ENCODE assay signal across 1 cellular context in the genomic region with DNA sequence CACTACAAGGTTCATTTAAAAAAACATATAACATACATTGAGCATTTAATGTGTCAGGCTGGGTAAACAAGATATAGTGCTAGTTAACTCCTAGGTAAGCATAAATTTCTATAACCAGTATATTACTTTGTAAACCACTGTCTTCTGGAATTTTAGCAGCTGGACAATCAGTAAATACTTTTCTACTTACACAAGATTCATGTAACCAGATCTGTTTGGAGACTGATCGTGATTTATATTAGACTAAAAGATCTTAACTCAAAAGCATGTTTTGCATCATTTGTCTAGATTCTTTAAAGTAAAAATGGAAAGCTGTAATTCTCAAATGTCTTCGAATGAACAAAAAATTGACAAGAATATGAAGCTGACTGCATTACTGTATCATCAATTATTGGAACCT.
TF ChIP-seq lines count a peak whose summit lies in the region.

No MANE protein-coding gene starts in this region.

TF ChIP-seq in A549, 52 proteins besides CTCF, POLR2A, EP300 and RAD21 (continued from another document):
- TF ChIP-seq, protein P1, sequence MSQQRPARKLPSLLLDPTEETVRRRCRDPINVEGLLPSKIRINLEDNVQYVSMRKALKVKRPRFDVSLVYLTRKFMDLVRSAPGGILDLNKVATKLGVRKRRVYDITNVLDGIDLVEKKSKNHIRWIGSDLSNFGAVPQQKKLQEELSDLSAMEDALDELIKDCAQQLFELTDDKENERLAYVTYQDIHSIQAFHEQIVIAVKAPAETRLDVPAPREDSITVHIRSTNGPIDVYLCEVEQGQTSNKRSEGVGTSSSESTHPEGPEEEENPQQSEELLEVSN (IDR thresholded peaks at IDR 0.05; ENCODE audit: borderline replicate concordance, low read depth), result no peak
- TF ChIP-seq HOXB5 (CRISPR knock-in tag; IDR thresholded peaks at IDR 0.05) (no peak), HOXA7 (CRISPR knock-in tag; IDR thresholded peaks at IDR 0.05) (no peak), NR3C1 (IDR thresholded peaks at IDR 0.05) (no peak), NFE2L2 (conservative IDR thresholded peaks at IDR 0.05; ENCODE audit: low read length) (no peak), CBX8 (IDR thresholded peaks at IDR 0.05) (no peak), KDM5A (IDR thresholded peaks at IDR 0.05) (no peak), ZNF302 (CRISPR knock-in tag; IDR thresholded peaks at IDR 0.05) (no peak), RNF2 (IDR thresholded peaks at IDR 0.05; ENCODE audit: borderline replicate concordance, low read depth) (no peak), FOSL2 (IDR thresholded peaks at IDR 0.05) (no peak), FOSL2 (CRISPR knock-in tag; IDR thresholded peaks at IDR 0.05) (no peak), FOXS1 (CRISPR knock-in tag; IDR thresholded peaks at IDR 0.05) (no peak), KDM1A (IDR thresholded peaks at IDR 0.05; ENCODE audit: low read depth) (no peak), ESRRA (IDR thresholded peaks at IDR 0.05; ENCODE audit: borderline replicate concordance, low read length) (no peak), SREBF2 (IDR thresholded peaks at IDR 0.05) (no peak), ZC3H11A (IDR thresholded peaks at IDR 0.05) (no peak)
- TF ChIP-seq, protein P2, sequence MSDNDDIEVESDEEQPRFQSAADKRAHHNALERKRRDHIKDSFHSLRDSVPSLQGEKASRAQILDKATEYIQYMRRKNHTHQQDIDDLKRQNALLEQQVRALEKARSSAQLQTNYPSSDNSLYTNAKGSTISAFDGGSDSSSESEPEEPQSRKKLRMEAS (IDR thresholded peaks at IDR 0.05), result no peak
- TF ChIP-seq, protein P3, sequence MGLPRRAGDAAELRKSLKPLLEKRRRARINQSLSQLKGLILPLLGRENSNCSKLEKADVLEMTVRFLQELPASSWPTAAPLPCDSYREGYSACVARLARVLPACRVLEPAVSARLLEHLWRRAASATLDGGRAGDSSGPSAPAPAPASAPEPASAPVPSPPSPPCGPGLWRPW (IDR thresholded peaks at IDR 0.05), result no peak
- TF ChIP-seq, protein P4, sequence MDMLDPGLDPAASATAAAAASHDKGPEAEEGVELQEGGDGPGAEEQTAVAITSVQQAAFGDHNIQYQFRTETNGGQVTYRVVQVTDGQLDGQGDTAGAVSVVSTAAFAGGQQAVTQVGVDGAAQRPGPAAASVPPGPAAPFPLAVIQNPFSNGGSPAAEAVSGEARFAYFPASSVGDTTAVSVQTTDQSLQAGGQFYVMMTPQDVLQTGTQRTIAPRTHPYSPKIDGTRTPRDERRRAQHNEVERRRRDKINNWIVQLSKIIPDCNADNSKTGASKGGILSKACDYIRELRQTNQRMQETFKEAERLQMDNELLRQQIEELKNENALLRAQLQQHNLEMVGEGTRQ (IDR thresholded peaks at IDR 0.05), result no peak
